In the genomic region with DNA sequence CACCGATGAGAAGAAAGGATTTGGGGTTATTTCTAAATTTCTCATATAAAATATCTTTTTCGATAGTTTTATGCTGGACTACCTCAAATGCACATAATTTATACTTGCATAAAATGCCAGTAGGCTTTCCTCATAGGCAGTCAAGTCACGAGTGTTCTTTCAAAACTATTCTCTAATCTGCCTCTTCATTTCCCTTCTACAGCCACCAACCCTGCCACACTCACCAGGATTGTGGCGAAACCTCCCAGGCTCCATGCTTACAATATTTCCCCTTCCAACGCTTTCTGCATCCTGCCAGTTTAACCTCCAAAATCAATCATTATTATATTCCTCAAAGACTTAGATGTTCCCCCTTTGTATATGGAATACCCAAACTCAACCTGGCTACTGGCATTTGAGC, we compare ENCODE assay signal across 12 cellular contexts.
A peak's percentile ranks its signal among the peaks of the same experiment; 100 is the strongest.
DNase-seq lines count a peak whose midpoint lies in the region; TF ChIP-seq lines count a peak whose summit lies in the region.
"Had no signal": no experiment of that assay in that cellular context is flagged by ENCODE, and none has a peak within 500 bp of the region (broad histone marks: within the 10 kb centered on the region; RNA-seq: fewer than 3 reads in every experiment).

No MANE protein-coding gene starts in this region.

- H3K4me3 Mint-ChIP-seq in dendritic cell treated with granulocyte-macrophage colony-stimulating factor and Interleukin-4, amounts not matched to agents 40 ng/mL and 50 ng/mL, for 4 days, result peak overlapping the region; percentile 71

- H3K27me3 Mint-ChIP-seq in dendritic cell treated with granulocyte-macrophage colony-stimulating factor and Interleukin-4, amounts not matched to agents 40 ng/mL and 50 ng/mL, for 4 days, result no peaks in the 10 kb centered on the region

- H2AFZ ChIP-seq in OCI-LY3 (ENCODE audit: low read depth, low read length), result no peak overlapping the region

- H3K4me1 ChIP-seq in OCI-LY3 (ENCODE audit: low read length) (peaks cover 72% of the 10 kb centered on the region), sigmoid colon (peaks cover 0 to 6% (median 0%) of the 10 kb centered on the region in 4 donors)

- peaks cover 43% of the 10 kb centered on the region for H3K4me1 Mint-ChIP-seq in dendritic cell treated with granulocyte-macrophage colony-stimulating factor and Interleukin-4, amounts not matched to agents 40 ng/mL and 50 ng/mL, for 4 days (ENCODE audit: low read depth)

- no peaks in the 10 kb centered on the region for H3K9me3 Mint-ChIP-seq in dendritic cell treated with granulocyte-macrophage colony-stimulating factor and Interleukin-4, amounts not matched to agents 40 ng/mL and 50 ng/mL, for 4 days

- H3K9ac ChIP-seq in OCI-LY3 (ENCODE audit: low read length), result peak overlapping the region; percentile 94

- H3K36me3 Mint-ChIP-seq in dendritic cell treated with granulocyte-macrophage colony-stimulating factor and Interleukin-4, amounts not matched to agents 40 ng/mL and 50 ng/mL, for 4 days (ENCODE audit: low read depth), result no peaks in the 10 kb centered on the region

- TF ChIP-seq POLR2A in sigmoid colon (IDR thresholded peaks at IDR 0.05), result no peak

- H3K4me3 ChIP-seq in OCI-LY3 (ENCODE audit: low read length), result peak overlapping the region; percentile 84
- H3K4me3 ChIP-seq in sigmoid colon, result no peak overlapping the region
- H3K4me3 ChIP-seq: vagina had no signal

- H3K4me2 ChIP-seq in OCI-LY3 (ENCODE audit: low read length), result peak overlapping the region; percentile 87

- peak overlapping the region; percentile 86 for H3K27ac Mint-ChIP-seq in dendritic cell treated with granulocyte-macrophage colony-stimulating factor and Interleukin-4, amounts not matched to agents 40 ng/mL and 50 ng/mL, for 4 days

- H4K20me1 ChIP-seq in OCI-LY3 (ENCODE audit: insufficient read depth, low read length), result no peaks in the 10 kb centered on the region

- intact Hi-C loops in dendritic cell treated with granulocyte-macrophage colony-stimulating factor and Interleukin-4, amounts not matched to agents 40 ng/mL and 50 ng/mL, for 4 days (cut with micrococcal nuclease), result loop anchor here (10.0 kb wide), 1 partner anchor 62 kb away; a partner anchor contains a TSS
- intact Hi-C loops in sigmoid colon (cut with DNase I), result no loop called here

- DNase-seq in SKM-1 treated with dmso at 0.1 percent for 144 hours (lab: John Stamatoyannopoulos, UW; ENCODE audit: unreplicated experiment), result peak; percentile 58
- DNase-seq in SKM-1 (lab: John Stamatoyannopoulos, UW; ENCODE audit: unreplicated experiment), result no peak
- DNase-seq in sigmoid colon, result no peak
- no peak for DNase-seq in NCI-H345 treated with DMSO at 0.1 percent for 48 hours (lab: John Stamatoyannopoulos, UW; ENCODE audit: unreplicated experiment)
- no peak for DNase-seq in NCI-H82 treated with DMSO at 0.1 percent for 48 hours (lab: John Stamatoyannopoulos, UW; ENCODE audit: unreplicated experiment)
- DNase-seq in activated effector memory CD4-positive, alpha-beta T cell treated with Interleukin-2 at 50 U/mL for 16 hours, result no peak
- DNase-seq: caudate nucleus, NCI-H2227 treated with DMSO at 0.1 percent for 48 hours, posterior cingulate gyrus had no signal

- H3K27me3 ChIP-seq in OCI-LY3 (ENCODE audit: low read depth, low read length) (no peaks in the 10 kb centered on the region), sigmoid colon (no peaks in the 10 kb centered on the region)
- H3K27me3 ChIP-seq: vagina had no signal

- H3K27ac ChIP-seq in OCI-LY3 (ENCODE audit: low read length), result peak overlapping the region; percentile 96
- peak overlapping the region; percentile 22 to 59 (median 46) for H3K27ac ChIP-seq in sigmoid colon
- H3K27ac ChIP-seq: vagina had no signal

- H3K36me3 ChIP-seq in OCI-LY3 (replicated peaks; ENCODE audit: low read depth, low read length) (peaks cover 8% of the 10 kb centered on the region), sigmoid colon (no peaks in the 10 kb centered on the region)
- H3K36me3 ChIP-seq: vagina had no signal

- H3K79me2 ChIP-seq in OCI-LY3 (ENCODE audit: low read length), result peaks cover 53% of the 10 kb centered on the region

- H3K9me3 ChIP-seq in OCI-LY3 (ENCODE audit: insufficient read depth, low read length) (peaks cover 3% of the 10 kb centered on the region; the same call in 1 of the 2 replicates), sigmoid colon (no peaks in the 10 kb centered on the region)
- H3K9me3 ChIP-seq: vagina had no signal

- no peak for TF ChIP-seq EP300 in sigmoid colon (IDR thresholded peaks at IDR 0.05)

- 84 to 85% methylated on average over 5 of the region's 5 CpGs for WGBS in sigmoid colon, 2 donors

- TF ChIP-seq CTCF in OCI-LY3 (IDR thresholded peaks at IDR 0.05; ENCODE audit: low read depth, low read length) (no peak), sigmoid colon (IDR thresholded peaks at IDR 0.05) (no peak)
